Comparison of ENCODE assay signal across 8 cellular contexts in genomic region chr17:49996495-49997255, GRCh38. TPM values are rescaled to one million over a fixed set of nuclear protein-coding genes. Genes with fewer than 3 reads are reported as not detected.
DNase-seq lines count a peak whose midpoint lies in the region; ATAC-seq, FAIRE-seq and TF ChIP-seq lines count a peak whose summit lies in the region.

No MANE protein-coding gene starts in this region.

- TF ChIP-seq EP300 in H1 (IDR thresholded peaks at IDR 0.05; ENCODE audit: borderline replicate concordance in 1 of 2, low read depth in 2 of 2, low read length in 2 of 2): no peak

- TF ChIP-seq POLR2A in H1 (IDR thresholded peaks at IDR 0.05; ENCODE audit: control extremely low read depth in 1 of 2, low read depth in 2 of 2, low read length in 2 of 2): no peak

- peaks cover 2 to 15% of the 10 kb centered on the region in 2 experiments for H4K20me1 ChIP-seq in H1 (replicated peaks in 1 of 2; ENCODE audit: control insufficient read depth in 1 of 2, insufficient read depth in 2 of 2, low read length in 2 of 2)

- H3K23me2 ChIP-seq in H1 (ENCODE audit: low read depth, low read length): peaks cover 18% of the 10 kb centered on the region; the same call in 1 of the 2 replicates

- H3K27ac ChIP-seq in H1 (ENCODE audit: low read depth, low read length): no peak overlapping the region

- WGBS in H1 (ENCODE audit: extremely low coverage in 1 of 2, insufficient coverage in 1 of 2, insufficient read length in 1 of 2, insufficient replicate concordance in 2 of 2, low coverage in 1 of 2, low lambda C conversion rate in 2 of 2, missing lambda C conversion rate in 1 of 2), 2 experiments: 7% methylated on average over 21 of the region's 56 CpGs; no CpG with 5 or more reads in 1 of the 2 experiments

- H3K56ac ChIP-seq in H1 (replicated peaks; ENCODE audit: insufficient read length, low read depth, low read length): no peak overlapping the region

- TF ChIP-seq RAD21 in H1 (IDR thresholded peaks at IDR 0.05 in 1 of 2, conservative IDR thresholded peaks at IDR 0.05 in 1 of 2; ENCODE audit: low read depth in 2 of 2, low read length in 2 of 2): peak; percentile 99

- peaks cover 45 to 76% (median 66%) of the 10 kb centered on the region in 4 experiments for H3K27me3 ChIP-seq in H1 (replicated peaks in 1 of 4; ENCODE audit: control insufficient read depth in 3 of 4, extremely low read depth in 1 of 4, insufficient read depth in 3 of 4, low read length in 3 of 4)
- peaks cover 86% of the 10 kb centered on the region for H3K27me3 ChIP-seq in mucosa of stomach (ENCODE audit: control insufficient read depth, insufficient read depth, low read length)

- FAIRE-seq in H1 (lab: Jason Lieb, UNC): no peak

- no peaks in the 10 kb centered on the region; a peak in 1 of 8 replicates for H3K36me3 ChIP-seq in H1 (ENCODE audit: control insufficient read depth in 2 of 4, insufficient read depth in 4 of 4, low read length in 3 of 4)
- H3K36me3 ChIP-seq in mucosa of stomach (ENCODE audit: control insufficient read depth, insufficient read depth, low read length): no peaks in the 10 kb centered on the region

- no peaks in the 10 kb centered on the region for H3K36me3 Mint-ChIP-seq in stimulated activated memory B cell treated with anti-CD40 and anti-IgM and Interleukin-4, amounts not matched to agents 10 μg/mL and 1 μg/mL and 100 μg/mL, for 72 hours

- peak; percentile 91 to 95 (median 94) for TF ChIP-seq CTCF in H1 (IDR thresholded peaks at IDR 0.05; ENCODE audit: control extremely low read depth in 1 of 3, insufficient read depth in 1 of 3, low read depth in 1 of 3, low read length in 3 of 3)

- H3K4me1 Mint-ChIP-seq in stimulated activated memory B cell treated with anti-CD40 and anti-IgM and Interleukin-4, amounts not matched to agents 10 μg/mL and 1 μg/mL and 100 μg/mL, for 72 hours: peaks cover 29% of the 10 kb centered on the region

- H2AFZ ChIP-seq in H1 (ENCODE audit: low read length): peak overlapping the region; percentile 52; the same call in 1 of the 2 replicates

- H3K9me3 Mint-ChIP-seq in stimulated activated memory B cell treated with anti-CD40 and anti-IgM and Interleukin-4, amounts not matched to agents 10 μg/mL and 1 μg/mL and 100 μg/mL, for 72 hours: no peaks in the 10 kb centered on the region

- no peak overlapping the region for H4K91ac ChIP-seq in H1 (replicated peaks; ENCODE audit: insufficient read length, low read length)

- peak; percentile 38 for ATAC-seq in stimulated activated memory B cell treated with anti-CD40 and anti-IgM and Interleukin-4, amounts not matched to agents 10 μg/mL and 1 μg/mL and 100 μg/mL, for 72 hours
- ATAC-seq in HG03135 (IDR thresholded peaks at IDR 0.05; ENCODE audit: unreplicated experiment): no peak

- H2BK120ac ChIP-seq in H1 (replicated peaks; ENCODE audit: low read depth, low read length): no peak overlapping the region

- DNase-seq in NCI-H2081 (lab: John Stamatoyannopoulos, UW) (peak; percentile 24 to 32), NCI-H2081 treated with DMSO at 0.1 percent for 48 hours (lab: John Stamatoyannopoulos, UW) (no peak), NCI-H2227 (lab: John Stamatoyannopoulos, UW; ENCODE audit: unreplicated experiment) (peak; percentile 87), H1 (ENCODE audit: low read depth in 1 of 2, low spot score in 2 of 2) (peak in 1 of 2 experiments; percentile 96)
- DNase-seq in activated CD4-positive, alpha-beta T cell treated with anti-CD3 and anti-CD28 coated beads, Interleukin-2, amount 50 U/mL, for 24 hours (ENCODE audit: low read depth in 1 of 2, low spot score in 1 of 2): peak; percentile 49 to 58

- no peak overlapping the region for H3K27ac Mint-ChIP-seq in stimulated activated memory B cell treated with anti-CD40 and anti-IgM and Interleukin-4, amounts not matched to agents 10 μg/mL and 1 μg/mL and 100 μg/mL, for 72 hours

- CTCF ChIA-PET in H1 (lab: Charles Lee; ENCODE audit: partially characterized antibody): interaction anchor here (0.8 to 18.5 kb wide), 43 partner anchors 9 to 565 kb away, joined by 3 to 547 read pairs (median 8); partner anchors contain the start of genes ITGA3, NXPH3, PDK2 and SLC35B1

- H4K5ac ChIP-seq in H1 (ENCODE audit: insufficient read length, low read depth, low read length): no peak overlapping the region

- H3K4me3 Mint-ChIP-seq in stimulated activated memory B cell treated with anti-CD40 and anti-IgM and Interleukin-4, amounts not matched to agents 10 μg/mL and 1 μg/mL and 100 μg/mL, for 72 hours: peak overlapping the region; percentile 23

- peaks cover 7 to 35% (median 15%) of the 10 kb centered on the region in 4 experiments; a peak in 6 of 7 replicates for H3K4me1 ChIP-seq in H1 (replicated peaks in 1 of 4; ENCODE audit: control insufficient read depth in 3 of 4, insufficient read depth in 4 of 4, low read length in 3 of 4)
- peaks cover 35% of the 10 kb centered on the region for H3K4me1 ChIP-seq in mucosa of stomach (ENCODE audit: control insufficient read depth, insufficient read depth, low read length)

- H2AK5ac ChIP-seq in H1 (ENCODE audit: low read depth, low read length): no peak overlapping the region

- POLR2A ChIA-PET in H1 (lab: Charles Lee; ENCODE audit: partially characterized antibody): interaction anchor here (0.8 to 5.6 kb wide), 11 partner anchors 11 to 232 kb away, joined by 3 to 28 read pairs (median 4); partner anchors contain the start of genes FAM117A and KAT7

- H3K9ac ChIP-seq in H1 (replicated peaks in 1 of 4; ENCODE audit: extremely low read depth in 1 of 4, low read depth in 3 of 4, low read length in 3 of 4): no peak overlapping the region
- H3K9ac ChIP-seq in mucosa of stomach (ENCODE audit: low read length): peak overlapping the region; percentile 17

- H2BK15ac ChIP-seq in H1 (ENCODE audit: low read length): peak overlapping the region; percentile 61; the same call in 1 of the 2 replicates

- H3K4me3 ChIP-seq in H1 (ENCODE audit: extremely low read depth in 1 of 4, insufficient read depth in 2 of 4, low read depth in 3 of 4, low read length in 4 of 4) (peak overlapping the region in 3 of 4 experiments; percentile 33 to 64 (median 43); a peak in 5 of 8 replicates), mucosa of stomach (ENCODE audit: low read length) (peak overlapping the region; percentile 10)

- no peak overlapping the region for H3K23ac ChIP-seq in H1 (ENCODE audit: insufficient read length)

- H3K79me2 ChIP-seq in H1 (ENCODE audit: control insufficient read depth in 1 of 2, insufficient read depth in 2 of 2, low read length in 2 of 2): no peaks in the 10 kb centered on the region

- no peak overlapping the region for H2BK5ac ChIP-seq in H1 (ENCODE audit: low read depth, low read length)

- H4K8ac ChIP-seq in H1 (ENCODE audit: extremely low read depth, insufficient read depth, low read length): no peak overlapping the region; the same call in 1 of the 2 replicates

- H3K4me2 ChIP-seq in H1 (ENCODE audit: insufficient read depth in 1 of 2, low read depth in 2 of 2, low read length in 2 of 2): peak overlapping the region; percentile 5 to 96; a peak in 3 of 4 replicates

- no peaks in the 10 kb centered on the region for H3K79me1 ChIP-seq in H1 (ENCODE audit: low read depth, low read length)

- H2BK12ac ChIP-seq in H1 (ENCODE audit: low read depth, low read length): no peak overlapping the region

- peaks cover 94% of the 10 kb centered on the region for H3K27me3 Mint-ChIP-seq in stimulated activated memory B cell treated with anti-CD40 and anti-IgM and Interleukin-4, amounts not matched to agents 10 μg/mL and 1 μg/mL and 100 μg/mL, for 72 hours

- H2BK20ac ChIP-seq in H1 (ENCODE audit: low read length): no peak overlapping the region

- H3K4ac ChIP-seq in H1 (replicated peaks; ENCODE audit: insufficient read length, low read depth, low read length): no peak overlapping the region

- peaks cover 0 to 5% of the 10 kb centered on the region in 2 experiments; a peak in 1 of 4 replicates for H3K9me3 ChIP-seq in H1 (ENCODE audit: insufficient read depth in 2 of 2, low read depth in 1 of 2, low read length in 1 of 2)
- H3K9me3 ChIP-seq in mucosa of stomach (ENCODE audit: control insufficient read depth, low read length): no peaks in the 10 kb centered on the region

- H3K18ac ChIP-seq in H1 (ENCODE audit: extremely low read depth, low read length): peak overlapping the region; percentile 81; the same call in 1 of the 2 replicates

- no peak overlapping the region for H3K14ac ChIP-seq in H1 (ENCODE audit: insufficient read length)

TF ChIP-seq in H1, 55 proteins besides CTCF, POLR2A, EP300 and RAD21 (continues in another document):
- peak; percentile 22; the same call in 1 of the 2 replicates for TF ChIP-seq SUZ12 (IDR thresholded peaks at IDR 0.05; ENCODE audit: low read length)

RNA-seq across cellular contexts. Expression of gene DLX3, which starts 1.7 kb away (rescaled TPM):
- 0.15 TPM in 1 of 2 replicates, not detected in the other for total RNA-seq in H1 (2021; fragmentation: NEBNext Ultra II Directional; extraction: Animal tissue kit (Norgen Biotek cat#: 25700))
- polyA plus RNA-seq in H1 (2011; rRNA removed): 0.06 and 0.20 TPM in 2 replicates
- 0.12 TPM for polyA plus RNA-seq in H1 (2011; cell fraction: cytosol; rRNA removed)
- 0.29 TPM for polyA plus RNA-seq in H1 (2011; cell fraction: nucleus; rRNA removed)
- 0.15 to 0.25 TPM (median 0.25 TPM) in 3 of 4 replicates, not detected in the other for polyA plus RNA-seq in H1 (2012, experiment 1 of 2)
- polyA plus RNA-seq in H1 (2012, experiment 2 of 2): 0.35 TPM
- polyA plus RNA-seq in H1 (2013, experiment 1 of 2): 0.12 TPM
- polyA plus RNA-seq in H1 (2013, experiment 2 of 2): 0.17 TPM
- 0.09 and 0.10 TPM in 2 replicates for polyA minus RNA-seq in H1 (2011; rRNA and poly(A)+ RNA removed)
- not detected for polyA minus RNA-seq in H1 (2011; cell fraction: cytosol; rRNA and poly(A)+ RNA removed)
- polyA minus RNA-seq in H1 (2011; cell fraction: nucleus; rRNA and poly(A)+ RNA removed): 1.3 TPM

RNA-seq across cellular contexts. Expression of gene DLX4, which starts 27.7 kb away (rescaled TPM):
- total RNA-seq in H1 (2021; fragmentation: NEBNext Ultra II Directional; extraction: Animal tissue kit (Norgen Biotek cat#: 25700)): 0.80 and 0.88 TPM in 2 replicates
- 0.67 and 1.5 TPM in 2 replicates for polyA plus RNA-seq in H1 (2011; rRNA removed)
- polyA plus RNA-seq in H1 (2011; cell fraction: cytosol; rRNA removed): 0.94 TPM
- 5.0 TPM for polyA plus RNA-seq in H1 (2011; cell fraction: nucleus; rRNA removed)
- polyA plus RNA-seq in H1 (2012, experiment 1 of 2): 0.64 to 1.2 TPM (median 0.93 TPM) in 4 replicates
- polyA plus RNA-seq in H1 (2012, experiment 2 of 2): 0.84 TPM
- 0.97 TPM for polyA plus RNA-seq in H1 (2013, experiment 1 of 2)
- polyA plus RNA-seq in H1 (2013, experiment 2 of 2): 0.87 TPM
- polyA minus RNA-seq in H1 (2011; rRNA and poly(A)+ RNA removed): 0.39 and 0.73 TPM in 2 replicates
- 0.88 TPM for polyA minus RNA-seq in H1 (2011; cell fraction: cytosol; rRNA and poly(A)+ RNA removed)
- 2.2 TPM for polyA minus RNA-seq in H1 (2011; cell fraction: nucleus; rRNA and poly(A)+ RNA removed)

RNA-seq across cellular contexts. Expression of gene ITGA3, which starts 59.2 kb away (rescaled TPM):
- 21.7 and 24.2 TPM in 2 replicates for total RNA-seq in H1 (2021; fragmentation: NEBNext Ultra II Directional; extraction: Animal tissue kit (Norgen Biotek cat#: 25700))
- polyA plus RNA-seq in H1 (2011; rRNA removed): 24.0 and 34.4 TPM in 2 replicates
- polyA plus RNA-seq in H1 (2011; cell fraction: cytosol; rRNA removed): 23.6 TPM
- polyA plus RNA-seq in H1 (2011; cell fraction: nucleus; rRNA removed): 46.6 TPM
- 22.1 to 30.6 TPM (median 25.9 TPM) in 4 replicates for polyA plus RNA-seq in H1 (2012, experiment 1 of 2)
- 18.4 TPM for polyA plus RNA-seq in H1 (2012, experiment 2 of 2)
- 35.2 TPM for polyA plus RNA-seq in H1 (2013, experiment 1 of 2)
- polyA plus RNA-seq in H1 (2013, experiment 2 of 2): 29.2 TPM
- polyA minus RNA-seq in H1 (2011; rRNA and poly(A)+ RNA removed): 24.6 and 29.1 TPM in 2 replicates
- polyA minus RNA-seq in H1 (2011; cell fraction: cytosol; rRNA and poly(A)+ RNA removed): 32.7 TPM
- polyA minus RNA-seq in H1 (2011; cell fraction: nucleus; rRNA and poly(A)+ RNA removed): 31.4 TPM
